ENCODE assay signal across 8 cellular contexts in the genomic region with DNA sequence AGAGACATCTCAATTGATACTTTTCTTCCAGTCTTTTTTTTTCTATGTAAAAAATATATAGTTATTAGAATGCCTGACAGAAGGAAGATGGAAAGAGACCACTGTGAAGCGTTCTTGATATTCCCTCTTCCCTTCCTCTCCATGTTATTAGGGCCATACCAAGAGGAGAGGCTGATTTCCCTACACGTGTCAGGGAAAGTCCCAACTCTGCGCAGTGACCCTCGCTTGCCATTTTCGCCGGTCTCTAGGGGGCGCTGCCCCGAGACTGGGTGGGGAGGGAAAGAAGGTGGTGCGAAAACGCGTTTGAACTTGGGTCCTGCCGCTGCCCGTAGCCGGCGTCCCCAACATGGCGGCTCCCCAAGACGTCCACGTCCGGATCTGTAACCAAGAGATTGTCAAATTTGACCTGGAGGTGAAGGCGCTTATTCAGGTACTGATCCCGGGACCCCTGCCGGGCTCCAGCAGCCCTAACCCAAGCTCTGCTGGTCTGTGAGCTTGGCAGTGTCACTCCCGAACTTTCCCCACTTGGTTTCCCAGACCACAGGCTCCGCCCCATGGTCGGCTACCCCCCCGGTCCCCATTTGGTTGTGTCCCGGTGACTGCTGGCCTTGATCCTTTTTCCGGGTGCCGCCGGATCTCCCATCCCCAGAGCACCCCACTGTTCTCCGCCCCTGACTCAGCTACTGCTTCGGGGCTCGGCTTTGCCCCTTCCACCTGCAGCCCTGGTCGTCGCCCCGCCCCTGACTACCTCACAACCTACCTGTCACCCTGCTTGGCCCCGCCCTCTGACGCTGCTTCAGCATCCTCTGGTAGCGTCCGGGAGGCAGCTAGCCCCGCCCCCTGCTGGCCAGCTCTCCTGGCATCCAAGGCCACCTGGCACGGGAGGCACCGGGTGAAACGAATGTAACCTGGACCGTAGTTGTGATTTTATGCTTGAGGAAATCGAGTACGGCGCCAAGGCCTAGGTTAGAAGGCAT. TPM values are rescaled to one million over a fixed set of nuclear protein-coding genes. Genes with fewer than 3 reads are reported as not detected.
DNase-seq lines count a peak whose midpoint lies in the region; ATAC-seq, FAIRE-seq and TF ChIP-seq lines count a peak whose summit lies in the region.

A gene with protein sequence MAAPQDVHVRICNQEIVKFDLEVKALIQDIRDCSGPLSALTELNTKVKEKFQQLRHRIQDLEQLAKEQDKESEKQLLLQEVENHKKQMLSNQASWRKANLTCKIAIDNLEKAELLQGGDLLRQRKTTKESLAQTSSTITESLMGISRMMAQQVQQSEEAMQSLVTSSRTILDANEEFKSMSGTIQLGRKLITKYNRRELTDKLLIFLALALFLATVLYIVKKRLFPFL (plus strand): TSS at position 332 of the 977 bp plus-strand sequence. CDS start 15 bp downstream, at position 347.

- H3K9me3 ChIP-seq in body of pancreas: no peaks in the 10 kb centered on the region

- H3K4me1 ChIP-seq in body of pancreas: peaks cover 17% of the 10 kb centered on the region

- FAIRE-seq in A204.1 (lab: Jason Lieb, UNC): peak; percentile 85
- FAIRE-seq in TTC549 (lab: Jason Lieb, UNC): peak; percentile 58

- WGBS in body of pancreas, 2 donors: 0 to 1% methylated on average over 22 to 48 of the region's 48 CpGs

- TF ChIP-seq CTCF in body of pancreas (IDR thresholded peaks at IDR 0.05): peak; percentile 76 to 98 (median 97)

- DNase-seq in NCI-H2107 treated with DMSO at 0.1 percent for 48 hours (lab: John Stamatoyannopoulos, UW; ENCODE audit: unreplicated experiment): peak; percentile 80
- peak; percentile 100 for DNase-seq in body of pancreas
- DNase-seq in iPS DF 19.7 (ENCODE audit: low read depth, low spot score): peak; percentile 80
- DNase-seq in sciatic nerve (ENCODE audit: low spot score): peak; percentile 98

- ATAC-seq in HG03066 (IDR thresholded peaks at IDR 0.05; ENCODE audit: low read depth, unreplicated experiment): peak; percentile 95
- peak; percentile 98 for ATAC-seq in body of pancreas
- peak; percentile 97 for ATAC-seq in sciatic nerve

- H3K27me3 ChIP-seq in body of pancreas: no peaks in the 10 kb centered on the region

- H3K4me3 ChIP-seq in body of pancreas: peak within 1 kb of the TSS; percentile 63 to 99

- peak within 1 kb of the TSS; percentile 95 to 99 (median 98) for H3K27ac ChIP-seq in body of pancreas

- TF ChIP-seq POLR2A in GM18526 (IDR thresholded peaks at IDR 0.05; ENCODE audit: extremely low read depth, insufficient read length) (peak; percentile 63), body of pancreas (IDR thresholded peaks at IDR 0.05) (peak; percentile 67 to 94 (median 93))

- intact Hi-C loops in body of pancreas (cut with DNase I): loop anchor here (10.0 kb wide), 1 partner anchor 160 kb away; a partner anchor contains a TSS
- intact Hi-C loops in sciatic nerve (cut with DNase I): no loop called here

- peaks cover 0 to 7% of the 10 kb centered on the region in 2 donors for H3K36me3 ChIP-seq in body of pancreas (replicated peaks in 1 of 2; ENCODE audit: insufficient read depth in 1 of 2, low read depth in 2 of 2)

RNA-seq across cellular contexts. Expression of the gene that starts here (rescaled TPM):
- total RNA-seq in body of pancreas (1 to 10 TPM; 3.1 to 7.3 TPM), sciatic nerve (8.3 TPM)

Comparison
In these comparisons a context has a peak if more than half of its experiments do, and no peak if none do; other contexts are left out.
1. Peak in every context shown above with its lines: DNase-seq, ATAC-seq, H3K4me3 ChIP-seq and H3K27ac ChIP-seq.